Comparison of ENCODE assay signal across 8 cellular contexts in genomic region chr1:119987112-119987511, GRCh38.
DNase-seq lines count a peak whose midpoint lies in the region; ATAC-seq and TF ChIP-seq lines count a peak whose summit lies in the region.

No MANE protein-coding gene starts in this region.

- no peak for TF ChIP-seq CTCF in ascending aorta (IDR thresholded peaks at IDR 0.05)

- H3K9me3 ChIP-seq in ascending aorta (no peaks in the 10 kb centered on the region), aorta (ENCODE audit: control insufficient read depth, low read length) (no peaks in the 10 kb centered on the region)

- intact Hi-C loops in ascending aorta (cut with DNase I) = loop anchor here (5.0 kb wide), 1 partner anchor 35 kb away; no protein-coding TSS in a partner anchor
- intact Hi-C loops in aorta (cut with DNase I) = no loop called here

- peaks cover 44% of the 10 kb centered on the region for H3K36me3 Mint-ChIP-seq in activated naive CD4-positive, alpha-beta T cell treated with anti-CD3 and anti-CD28 coated beads, Interleukin-2, amount 10 ng/mL, durations not matched to agents 7 days and 5 days

- CTCF ChIA-PET in activated naive CD4-positive, alpha-beta T cell treated with anti-CD3 and anti-CD28 coated beads, Interleukin-2, amount 10 ng/mL, durations not matched to agents 7 days and 5 days (lab: Charles Lee) = interaction anchor here (2.1 kb wide), 1 partner anchor 19 kb away, joined by 14 read pairs; no protein-coding TSS in a partner anchor

- peaks cover 44% of the 10 kb centered on the region for H3K4me1 Mint-ChIP-seq in activated naive CD4-positive, alpha-beta T cell treated with anti-CD3 and anti-CD28 coated beads, Interleukin-2, amount 10 ng/mL, durations not matched to agents 7 days and 5 days

- 12 to 22% methylated on average over 2 of the region's 2 CpGs for WGBS in aorta, 2 donors

- H3K27me3 ChIP-seq in ascending aorta (no peaks in the 10 kb centered on the region), aorta (ENCODE audit: control insufficient read depth in 1 of 2, insufficient read depth in 2 of 2, low read length in 1 of 2) (no peaks in the 10 kb centered on the region)

- H3K9me3 Mint-ChIP-seq in activated naive CD4-positive, alpha-beta T cell treated with anti-CD3 and anti-CD28 coated beads, Interleukin-2, amount 10 ng/mL, durations not matched to agents 7 days and 5 days = no peaks in the 10 kb centered on the region

- ATAC-seq in aorta (ENCODE audit: low FRiP score) = peak; percentile 71
- ATAC-seq in HG02840 (IDR thresholded peaks at IDR 0.05; ENCODE audit: low FRiP score, unreplicated experiment) = no peak
- no peak for ATAC-seq in HG02870 (IDR thresholded peaks at IDR 0.05; ENCODE audit: unreplicated experiment)

- H3K27ac Mint-ChIP-seq in activated naive CD4-positive, alpha-beta T cell treated with anti-CD3 and anti-CD28 coated beads, Interleukin-2, amount 10 ng/mL, durations not matched to agents 7 days and 5 days = peak overlapping the region; percentile 21

- peaks cover 2 to 7% of the 10 kb centered on the region in 2 donors for H3K36me3 ChIP-seq in ascending aorta
- peaks cover 0 to 3% of the 10 kb centered on the region in 2 donors for H3K36me3 ChIP-seq in aorta (ENCODE audit: control insufficient read depth in 1 of 2, insufficient read depth in 2 of 2, low read length in 1 of 2)

- no peaks in the 10 kb centered on the region for H3K27me3 Mint-ChIP-seq in activated naive CD4-positive, alpha-beta T cell treated with anti-CD3 and anti-CD28 coated beads, Interleukin-2, amount 10 ng/mL, durations not matched to agents 7 days and 5 days

- H3K4me3 ChIP-seq in ascending aorta = no peak overlapping the region
- no peak overlapping the region for H3K4me3 ChIP-seq in aorta (ENCODE audit: low read length in 2 of 2)

- H3K27ac ChIP-seq in ascending aorta (peak overlapping the region; percentile 69 to 70), aorta (ENCODE audit: low read depth in 1 of 2, low read length in 2 of 2) (peak overlapping the region in 1 of 2 donors; percentile 58)

- peaks cover 12 to 21% of the 10 kb centered on the region in 2 donors for H3K4me1 ChIP-seq in ascending aorta
- peaks cover 6% of the 10 kb centered on the region in 2 donors for H3K4me1 ChIP-seq in aorta (ENCODE audit: control insufficient read depth in 1 of 2, insufficient read depth in 2 of 2, low read length in 2 of 2)

- no peak for DNase-seq in activated naive CD4-positive, alpha-beta T cell treated with anti-CD3 and anti-CD28 coated beads, Interleukin-2, amount 10 ng/mL, durations not matched to agents 7 days and 5 days
- no peak for DNase-seq in activated naive CD4-positive, alpha-beta T cell treated with Interleukin-2 at 50 U/mL for 16 hours
- DNase-seq in ascending aorta (ENCODE audit: low spot score in 2 of 2) (peak in 1 of 2 donors; percentile 68), kidney tubule cell (ENCODE audit: low spot score) (peak; percentile 90), aorta (no peak)
- no peak for DNase-seq in stimulated activated naive CD4-positive, alpha-beta T cell treated with Interleukin-2 at 50 U/mL for 16 hours (lab: John Stamatoyannopoulos, UW)

- H3K4me3 Mint-ChIP-seq in activated naive CD4-positive, alpha-beta T cell treated with anti-CD3 and anti-CD28 coated beads, Interleukin-2, amount 10 ng/mL, durations not matched to agents 7 days and 5 days = no peak overlapping the region
